Comparison of ENCODE assay signal across 8 cellular contexts in genomic region chr11:118923721-118924587, GRCh38. TPM values are rescaled to one million over a fixed set of nuclear protein-coding genes. Genes with fewer than 3 reads are reported as not detected.
DNase-seq lines count a peak whose midpoint lies in the region; ATAC-seq and TF ChIP-seq lines count a peak whose summit lies in the region.

No MANE protein-coding gene starts in this region.

- in situ Hi-C loops in astrocyte of the cerebellum (cut with HindIII; ENCODE audit: low sequenced_read_pairs): no loop called here

- intact Hi-C loops in activated CD4-positive, alpha-beta T cell treated with anti-CD3 and anti-CD28 coated beads, Interleukin-2, amount 10 ng/mL, durations not matched to agents 24 days and 14 days (cut with micrococcal nuclease): loop anchor here (1.0 kb wide), 1 partner anchor 9 kb away; no protein-coding TSS in a partner anchor
- intact Hi-C loops in thyroid gland (cut with DNase I): loop anchor here (2.0 kb wide), 1 partner anchor 15 kb away; no protein-coding TSS in a partner anchor

- peak overlapping the region; percentile 91 for H3K4me3 Mint-ChIP-seq in activated CD4-positive, alpha-beta T cell treated with anti-CD3 and anti-CD28 coated beads, Interleukin-2, amount 10 ng/mL, durations not matched to agents 24 days and 14 days

- no peak for TF ChIP-seq CTCF in astrocyte of the cerebellum (IDR thresholded peaks at IDR 0.05; ENCODE audit: low read depth, low read length, missing control alignments)
- no peak for TF ChIP-seq CTCF in thyroid gland (IDR thresholded peaks at IDR 0.05)

- H3K9me3 Mint-ChIP-seq in activated CD4-positive, alpha-beta T cell treated with anti-CD3 and anti-CD28 coated beads, Interleukin-2, amount 10 ng/mL, durations not matched to agents 24 days and 14 days: no peaks in the 10 kb centered on the region

- peak; percentile 74 for DNase-seq in activated CD4-positive, alpha-beta T cell treated with anti-CD3 and anti-CD28 coated beads, Interleukin-2, amount 10 ng/mL, durations not matched to agents 24 days and 14 days
- DNase-seq in activated CD4-positive, alpha-beta T cell treated with anti-CD3 and anti-CD28 coated beads, Interleukin-2, amount 50 U/mL, for 1 hour: no peak
- no peak for DNase-seq in astrocyte of the cerebellum (ENCODE audit: low read depth)
- DNase-seq in kidney tubule cell (ENCODE audit: low spot score): peak; percentile 48
- peak in 1 of 2 donors; percentile 39 for DNase-seq in thyroid gland
- DNase-seq in stimulated activated CD4-positive, alpha-beta T cell treated with anti-CD3 and anti-CD28 coated beads, Interleukin-4, amount 100 ng/mL, for 4 hours: no peak
- DNase-seq in MV-4-11 (lab: John Stamatoyannopoulos, UW): no peak

- no peaks in the 10 kb centered on the region for H3K27me3 Mint-ChIP-seq in activated CD4-positive, alpha-beta T cell treated with anti-CD3 and anti-CD28 coated beads, Interleukin-2, amount 10 ng/mL, durations not matched to agents 24 days and 14 days

- TF ChIP-seq POLR2A in thyroid gland (IDR thresholded peaks at IDR 0.05): no peak

- WGBS in thyroid gland, 2 donors: 3 to 8% methylated on average over 5 to 7 of the region's 7 CpGs

- H3K36me3 ChIP-seq in thyroid gland: no peaks in the 10 kb centered on the region

- no peaks in the 10 kb centered on the region for H3K27me3 ChIP-seq in thyroid gland

- peaks cover 7% of the 10 kb centered on the region for H3K36me3 Mint-ChIP-seq in activated CD4-positive, alpha-beta T cell treated with anti-CD3 and anti-CD28 coated beads, Interleukin-2, amount 10 ng/mL, durations not matched to agents 24 days and 14 days (ENCODE audit: low read depth)

- no peak for ATAC-seq in GM21786 (IDR thresholded peaks at IDR 0.05; ENCODE audit: unreplicated experiment)

- peaks cover 70% of the 10 kb centered on the region for H3K4me1 Mint-ChIP-seq in activated CD4-positive, alpha-beta T cell treated with anti-CD3 and anti-CD28 coated beads, Interleukin-2, amount 10 ng/mL, durations not matched to agents 24 days and 14 days

- H3K9me3 ChIP-seq in thyroid gland: no peaks in the 10 kb centered on the region

- H3K27ac Mint-ChIP-seq in activated CD4-positive, alpha-beta T cell treated with anti-CD3 and anti-CD28 coated beads, Interleukin-2, amount 10 ng/mL, durations not matched to agents 24 days and 14 days: peak overlapping the region; percentile 73

- peak overlapping the region; percentile 97 to 99 (median 97) for H3K27ac ChIP-seq in thyroid gland

- peaks cover 60 to 65% of the 10 kb centered on the region in 2 donors for H3K4me1 ChIP-seq in thyroid gland

- peak overlapping the region; percentile 100 for H3K4me3 ChIP-seq in astrocyte of the cerebellum (ENCODE audit: low read depth, low read length)
- peak overlapping the region; percentile 62 to 92 (median 71) for H3K4me3 ChIP-seq in thyroid gland (replicated peaks in 1 of 3)

RNA-seq across cellular contexts. Expression of gene BCL9L, which starts 1.8 kb away (rescaled TPM):
- 25.1 and 28.5 TPM in 2 replicates for total RNA-seq in activated CD4-positive, alpha-beta T cell treated with anti-CD3 and anti-CD28 coated beads, Interleukin-2, amount 10 ng/mL, durations not matched to agents 24 days and 14 days
- 10 to 100 TPM; 13.2 to 26.2 (median 19.4) TPM for total RNA-seq in thyroid gland

RNA-seq across cellular contexts. Expression of gene UPK2, which starts 32.1 kb away (rescaled TPM):
- not detected in 2 replicates for total RNA-seq in activated CD4-positive, alpha-beta T cell treated with anti-CD3 and anti-CD28 coated beads, Interleukin-2, amount 10 ng/mL, durations not matched to agents 24 days and 14 days
- not detected for total RNA-seq in thyroid gland

RNA-seq across cellular contexts. Expression of gene CXCR5, which starts 40.3 kb away (rescaled TPM):
- 6.1 and 6.4 TPM in 2 replicates for total RNA-seq in activated CD4-positive, alpha-beta T cell treated with anti-CD3 and anti-CD28 coated beads, Interleukin-2, amount 10 ng/mL, durations not matched to agents 24 days and 14 days
- not detected for total RNA-seq in thyroid gland

RNA-seq across cellular contexts. Expression of gene FOXR1, which starts 47.6 kb away (rescaled TPM):
- total RNA-seq in activated CD4-positive, alpha-beta T cell treated with anti-CD3 and anti-CD28 coated beads, Interleukin-2, amount 10 ng/mL, durations not matched to agents 24 days and 14 days: not detected in 2 replicates
- total RNA-seq in thyroid gland: not detected

Comparison
In these comparisons a context has a peak if more than half of its experiments do, and no peak if none do; other contexts are left out.
1. DNase-seq: peak in activated CD4-positive, alpha-beta T cell treated with anti-CD3 and anti-CD28 coated beads, Interleukin-2, amount 10 ng/mL, durations not matched to agents 24 days and 14 days (single experiment) and kidney tubule cell (single experiment); none in activated CD4-positive, alpha-beta T cell treated with anti-CD3 and anti-CD28 coated beads, Interleukin-2, amount 50 U/mL, for 1 hour (single experiment), astrocyte of the cerebellum (single experiment), stimulated activated CD4-positive, alpha-beta T cell treated with anti-CD3 and anti-CD28 coated beads, Interleukin-4, amount 100 ng/mL, for 4 hours (0 of 2) and MV-4-11 (single experiment).